Comparison of ENCODE assay signal across 8 cellular contexts in genomic region chr2:42361728-42362298, GRCh38. TPM values are rescaled to one million over a fixed set of nuclear protein-coding genes. Genes with fewer than 3 reads are reported as not detected.
DNase-seq lines count a peak whose midpoint lies in the region; FAIRE-seq and TF ChIP-seq lines count a peak whose summit lies in the region.

No MANE protein-coding gene starts in this region.

- FAIRE-seq in kidney (lab: Jason Lieb, UNC) = no peak

- intact Hi-C loops in activated CD4-positive, alpha-beta T cell treated with anti-CD3 and anti-CD28 coated beads, Interleukin-2, amount 10 ng/mL, durations not matched to agents 24 days and 14 days (cut with micrococcal nuclease) = loop anchor here (1.0 to 10.0 kb wide), 9 partner anchors 57 to 522 kb away; partner anchors contain the start of genes EML4 and MTA3
- intact Hi-C loops in activated T-helper 2 cell treated with anti-CD3 and anti-CD28 coated beads, Interferon-gamma antibody, Interleukin-2, Interleukin-4, amounts not matched to agents 10 μg/mL and 5 μg/mL and 100 μg/mL, durations not matched to agents 14 hours and 24 hours and 36 hours (cut with micrococcal nuclease) = loop anchor here (1.0 to 5.0 kb wide), 8 partner anchors 59 to 521 kb away; partner anchors contain the start of gene MTA3
- intact Hi-C loops in kidney (cut with DNase I) = no loop called here

- no peaks in the 10 kb centered on the region for H3K9me3 Mint-ChIP-seq in activated CD4-positive, alpha-beta T cell treated with anti-CD3 and anti-CD28 coated beads, Interleukin-2, amount 10 ng/mL, durations not matched to agents 24 days and 14 days
- no peaks in the 10 kb centered on the region for H3K9me3 Mint-ChIP-seq in activated T-helper 2 cell treated with anti-CD3 and anti-CD28 coated beads, Interferon-gamma antibody, Interleukin-2, Interleukin-4, amounts not matched to agents 10 μg/mL and 5 μg/mL and 100 μg/mL, durations not matched to agents 14 hours and 24 hours and 36 hours

- H3K27ac ChIP-seq in kidney (ENCODE audit: low read depth in 2 of 2, low read length in 2 of 2) (peak overlapping the region; percentile 62 to 75), substantia nigra (ENCODE audit: low read depth, low read length, poor library complexity, severe bottlenecking) (peak overlapping the region; percentile 91)

- no peaks in the 10 kb centered on the region for H3K27me3 Mint-ChIP-seq in activated CD4-positive, alpha-beta T cell treated with anti-CD3 and anti-CD28 coated beads, Interleukin-2, amount 10 ng/mL, durations not matched to agents 24 days and 14 days
- H3K27me3 Mint-ChIP-seq in activated T-helper 2 cell treated with anti-CD3 and anti-CD28 coated beads, Interferon-gamma antibody, Interleukin-2, Interleukin-4, amounts not matched to agents 10 μg/mL and 5 μg/mL and 100 μg/mL, durations not matched to agents 14 hours and 24 hours and 36 hours (ENCODE audit: low read depth) = peaks cover 2% of the 10 kb centered on the region

- H3K9me3 ChIP-seq in kidney (ENCODE audit: control insufficient read depth in 1 of 2, low read length in 2 of 2) = no peaks in the 10 kb centered on the region

- peak overlapping the region; percentile 90 for H3K4me3 Mint-ChIP-seq in activated CD4-positive, alpha-beta T cell treated with anti-CD3 and anti-CD28 coated beads, Interleukin-2, amount 10 ng/mL, durations not matched to agents 24 days and 14 days
- peak overlapping the region; percentile 84 for H3K4me3 Mint-ChIP-seq in activated T-helper 2 cell treated with anti-CD3 and anti-CD28 coated beads, Interferon-gamma antibody, Interleukin-2, Interleukin-4, amounts not matched to agents 10 μg/mL and 5 μg/mL and 100 μg/mL, durations not matched to agents 14 hours and 24 hours and 36 hours (ENCODE audit: low read depth)

- peak overlapping the region; percentile 99 for H3K27ac Mint-ChIP-seq in activated CD4-positive, alpha-beta T cell treated with anti-CD3 and anti-CD28 coated beads, Interleukin-2, amount 10 ng/mL, durations not matched to agents 24 days and 14 days
- H3K27ac Mint-ChIP-seq in activated T-helper 2 cell treated with anti-CD3 and anti-CD28 coated beads, Interferon-gamma antibody, Interleukin-2, Interleukin-4, amounts not matched to agents 10 μg/mL and 5 μg/mL and 100 μg/mL, durations not matched to agents 14 hours and 24 hours and 36 hours = peak overlapping the region; percentile 96

- TF ChIP-seq CTCF in kidney (IDR thresholded peaks at IDR 0.05; ENCODE audit: borderline replicate concordance, extremely low read depth, insufficient read depth) = no peak

- peak overlapping the region; percentile 50 to 87 for H3K9ac ChIP-seq in kidney (ENCODE audit: low read length in 2 of 2)

- DNase-seq in activated CD4-positive, alpha-beta T cell treated with anti-CD3 and anti-CD28 coated beads, Interleukin-2, amount 10 ng/mL, durations not matched to agents 24 days and 14 days = no peak
- no peak for DNase-seq in activated CD4-positive, alpha-beta T cell treated with anti-CD3 and anti-CD28 coated beads, Interleukin-2, amount 50 U/mL, for 48 hours
- no peak for DNase-seq in activated T-helper 2 cell treated with anti-CD3 and anti-CD28 coated beads, Interferon-gamma antibody, Interleukin-2, Interleukin-4, amounts not matched to agents 10 μg/mL and 5 μg/mL and 100 μg/mL, durations not matched to agents 14 hours and 24 hours and 36 hours (ENCODE audit: low spot score)
- DNase-seq in kidney (no peak), substantia nigra (lab: John Stamatoyannopoulos, UW) (no peak), NCI-H2081 treated with DMSO at 0.1 percent for 48 hours (lab: John Stamatoyannopoulos, UW) (no peak), hepatic stellate cell (ENCODE audit: low spot score) (no peak), NCI-H345 (lab: John Stamatoyannopoulos, UW) (no peak)

- H3K4me1 ChIP-seq in kidney (ENCODE audit: control insufficient read depth in 1 of 2, insufficient read depth in 1 of 2, low read depth in 1 of 2, low read length in 2 of 2) = peaks cover 6 to 8% of the 10 kb centered on the region in 2 donors

- H3K36me3 ChIP-seq in kidney (ENCODE audit: control insufficient read depth in 1 of 2, insufficient read depth in 2 of 2, low read length in 2 of 2) = no peaks in the 10 kb centered on the region

- peaks cover 13% of the 10 kb centered on the region for H3K36me3 Mint-ChIP-seq in activated CD4-positive, alpha-beta T cell treated with anti-CD3 and anti-CD28 coated beads, Interleukin-2, amount 10 ng/mL, durations not matched to agents 24 days and 14 days (ENCODE audit: low read depth)
- no peaks in the 10 kb centered on the region for H3K36me3 Mint-ChIP-seq in activated T-helper 2 cell treated with anti-CD3 and anti-CD28 coated beads, Interferon-gamma antibody, Interleukin-2, Interleukin-4, amounts not matched to agents 10 μg/mL and 5 μg/mL and 100 μg/mL, durations not matched to agents 14 hours and 24 hours and 36 hours (ENCODE audit: low read depth)

- H3K4me1 Mint-ChIP-seq in activated CD4-positive, alpha-beta T cell treated with anti-CD3 and anti-CD28 coated beads, Interleukin-2, amount 10 ng/mL, durations not matched to agents 24 days and 14 days = peaks cover 42% of the 10 kb centered on the region
- peaks cover 35% of the 10 kb centered on the region for H3K4me1 Mint-ChIP-seq in activated T-helper 2 cell treated with anti-CD3 and anti-CD28 coated beads, Interferon-gamma antibody, Interleukin-2, Interleukin-4, amounts not matched to agents 10 μg/mL and 5 μg/mL and 100 μg/mL, durations not matched to agents 14 hours and 24 hours and 36 hours (ENCODE audit: low read depth)

- peak overlapping the region; percentile 59 to 71 for H3K4me3 ChIP-seq in kidney (ENCODE audit: low read length in 2 of 2)

RNA-seq across cellular contexts. Expression of gene COX7A2L, which starts 0.8 kb away (rescaled TPM):
- 85.3 and 88.4 TPM in 2 replicates for total RNA-seq in activated CD4-positive, alpha-beta T cell treated with anti-CD3 and anti-CD28 coated beads, Interleukin-2, amount 10 ng/mL, durations not matched to agents 24 days and 14 days
- total RNA-seq in activated T-helper 2 cell treated with anti-CD3 and anti-CD28 coated beads, Interferon-gamma antibody, Interleukin-2, Interleukin-4, amounts not matched to agents 10 μg/mL and 5 μg/mL and 100 μg/mL, durations not matched to agents 14 hours and 24 hours and 36 hours = 73.4 and 79.8 TPM in 2 replicates
- total RNA-seq in kidney = 90.2 TPM
- 321 TPM for polyA plus RNA-seq in kidney (ENCODE audit: insufficient read depth, low read depth, low replicate concordance)
